In the genomic region with DNA sequence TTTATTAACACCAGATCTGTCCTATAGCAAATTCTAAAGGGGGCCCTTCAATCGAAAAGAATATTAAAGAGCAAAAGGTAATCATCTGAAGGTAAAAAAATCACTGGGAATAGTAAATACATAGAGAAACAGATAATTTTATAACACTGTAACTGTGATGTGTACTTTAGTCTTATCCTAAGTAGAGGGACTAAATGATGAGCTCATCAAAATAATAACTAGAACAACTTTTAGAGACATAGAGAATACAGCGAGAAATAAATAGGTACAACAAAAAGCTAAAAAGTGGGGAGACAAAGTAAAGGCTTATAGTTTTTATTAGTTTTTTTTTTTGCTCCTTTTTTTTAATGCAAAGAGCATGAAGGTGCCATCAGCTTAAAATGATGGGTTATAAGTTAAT, we compare ENCODE assay signal across 12 cellular contexts. TPM values are rescaled to one million over a fixed set of nuclear protein-coding genes. Genes with fewer than 3 reads are reported as not detected.
"Had no signal": no experiment of that assay in that cellular context is flagged by ENCODE, and none has a peak within 500 bp of the region (broad histone marks: within the 10 kb centered on the region; RNA-seq: fewer than 3 reads in every experiment).

No MANE protein-coding gene starts in this region.

- H3K4me3 ChIP-seq: GM23248, HAP-1 had no signal

- H3K4me2 ChIP-seq: KMS-11 had no signal

- H3K27ac ChIP-seq: GM23248, HL-60, KMS-11 had no signal

- H3K36me3 ChIP-seq: HAP-1 had no signal

- DNase-seq: GM23248, GOT3, H7, Karpas-422, KBM-7 had no signal

- H3K9ac ChIP-seq: GM23248, KMS-11 had no signal

- ATAC-seq: HCT116 had no signal

- H3K9me3 ChIP-seq: HAP-1 had no signal

- H2AFZ ChIP-seq: GM23248 had no signal

- H3K4me1 ChIP-seq: HAP-1 had no signal

RNA-seq across cellular contexts. Expression of a gene that starts 17.3 kb away (rescaled TPM):
- total RNA-seq: GM23248, H4, H7, HT1080 had no signal
- polyA plus RNA-seq: GM23248, IgD-negative memory B cell had no signal

RNA-seq across cellular contexts. Expression of a gene that starts 43.7 kb away (rescaled TPM):
- total RNA-seq: GM23248, H4, HT1080 had no signal
- polyA plus RNA-seq: GM23248, IgD-negative memory B cell had no signal
